Comparison of ENCODE assay signal across 16 cellular contexts in the genomic region with DNA sequence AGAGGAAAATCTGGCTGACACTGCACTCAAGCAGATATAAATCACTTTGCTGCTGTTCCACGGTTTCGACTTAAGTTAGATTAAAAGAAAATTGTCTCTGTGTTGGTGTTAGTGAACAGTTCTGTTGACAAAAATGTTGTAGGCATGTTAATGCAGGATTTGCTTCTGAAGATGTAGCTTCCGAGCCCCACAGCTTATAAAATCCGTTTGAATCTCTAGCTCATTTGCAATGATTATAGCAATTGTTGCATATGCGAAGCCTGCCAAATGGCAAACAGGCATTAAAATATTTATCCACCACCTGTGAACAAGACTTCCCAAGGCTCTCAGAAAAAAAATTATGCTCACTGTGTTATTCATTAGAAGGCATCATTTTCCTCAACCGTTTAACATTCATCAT. TPM values are rescaled to one million over a fixed set of nuclear protein-coding genes. Genes with fewer than 3 reads are reported as not detected.
A peak's percentile ranks its signal among the peaks of the same experiment; 100 is the strongest.
DNase-seq lines count a peak whose midpoint lies in the region; ATAC-seq and TF ChIP-seq lines count a peak whose summit lies in the region.
"Had no signal": no experiment of that assay in that cellular context is flagged by ENCODE, and none has a peak within 500 bp of the region (broad histone marks: within the 10 kb centered on the region; RNA-seq: fewer than 3 reads in every experiment).

No MANE protein-coding gene starts in this region.

- no peak for ATAC-seq in HG03045 (IDR thresholded peaks at IDR 0.05; ENCODE audit: unreplicated experiment)
- ATAC-seq: CD8-positive, alpha-beta T cell; GM12878; HepG2 had no signal

- peak overlapping the region; percentile 2; the same call in 1 of the 2 replicates for H3K27ac ChIP-seq in VCaP
- H3K27ac ChIP-seq in esophagus muscularis mucosa (replicated peaks in 1 of 4) = no peak overlapping the region

- DNase-seq in NCI-H69 (lab: John Stamatoyannopoulos, UW) = peak; percentile 20
- DNase-seq in esophagus muscularis mucosa (ENCODE audit: extremely low spot score) = peak; percentile 3
- DNase-seq in CD1c-positive myeloid dendritic cell (ENCODE audit: extremely low spot score) = no peak
- no peak for DNase-seq in UCSD-AML1 (lab: John Stamatoyannopoulos, UW; ENCODE audit: unreplicated experiment)
- DNase-seq: AML-193; CD8-positive, alpha-beta T cell; COR-L47; DMS 273 treated with DMSO at 0.1 percent for 48 hours; DMS53; DND-41; EL; H9 had no signal

- peaks cover 0 to 21% (median 0%) of the 10 kb centered on the region in 4 donors for H3K36me3 ChIP-seq in esophagus muscularis mucosa

- H3K27me3 ChIP-seq in esophagus muscularis mucosa = no peaks in the 10 kb centered on the region

- TF ChIP-seq CTCF in VCaP (conservative IDR thresholded peaks at IDR 0.05) (no peak), esophagus muscularis mucosa (IDR thresholded peaks at IDR 0.05) (no peak)

- H3K4me1 ChIP-seq in esophagus muscularis mucosa = no peaks in the 10 kb centered on the region

- H3K9me3 ChIP-seq in esophagus muscularis mucosa = peaks cover 0 to 11% (median 4%) of the 10 kb centered on the region in 4 donors

- intact Hi-C loops in esophagus muscularis mucosa (cut with DNase I) = no loop called here

- no peak for TF ChIP-seq POLR2A in esophagus muscularis mucosa (IDR thresholded peaks at IDR 0.05; ENCODE audit: low read depth)

- TF ChIP-seq EP300 in esophagus muscularis mucosa (IDR thresholded peaks at IDR 0.05) = no peak

- no peak overlapping the region for H3K4me3 ChIP-seq in esophagus muscularis mucosa
- H3K4me3 ChIP-seq: GM12878 had no signal

- 43% methylated on average over 6 of the region's 6 CpGs for WGBS in esophagus muscularis mucosa

RNA-seq across cellular contexts. Expression of a gene that starts 14.2 kb away (rescaled TPM):
- 1 to 10 TPM in 2 of 4 donors, under 1 TPM in 2; 0.71 to 1.6 (median 1.0) TPM for total RNA-seq in esophagus muscularis mucosa
- total RNA-seq: CD8-positive, alpha-beta T cell; HepG2 had no signal

RNA-seq across cellular contexts. Expression of a gene that starts 29.6 kb away (rescaled TPM):
- total RNA-seq in esophagus muscularis mucosa = 10 to 100 TPM; 18.7 to 56.0 (median 39.9) TPM

Comparison
In these comparisons a context has a peak if more than half of its experiments do, and no peak if none do; other contexts are left out.
1. DNase-seq: peak in NCI-H69 (single experiment) and esophagus muscularis mucosa (single experiment); none in CD1c-positive myeloid dendritic cell (single experiment) and UCSD-AML1 (single experiment).